Comparison of ENCODE assay signal across 12 cellular contexts in genomic region chr4:2096073-2096609, GRCh38.
"Had no signal": no experiment of that assay in that cellular context is flagged by ENCODE, and none has a peak within 500 bp of the region (broad histone marks: within the 10 kb centered on the region; RNA-seq: fewer than 3 reads in every experiment).

No MANE protein-coding gene starts in this region.

- H3K9me3 ChIP-seq: right lobe of liver, suprapubic skin, upper lobe of right lung had no signal

- DNase-seq: activated CD4-positive, alpha-beta memory T cell treated with anti-CD3 and anti-CD28 coated beads, Interleukin-2, amount 10 ng/mL, durations not matched to agents 7 days and 5 days; activated CD4-positive, alpha-beta T cell treated with anti-CD3 and anti-CD28 coated beads for 36 hours; activated gamma-delta T cell; activated T-cell treated with anti-CD3 and anti-CD28 coated beads, Interleukin-2, amount 50 U/mL, for 48 hours; esophagus squamous epithelium; foreskin fibroblast; left ventricle myocardium superior; stimulated activated naive CD4-positive, alpha-beta T cell treated with Interleukin-2 at 50 U/mL for 16 hours; upper lobe of right lung had no signal

- ATAC-seq: activated CD4-positive, alpha-beta T cell treated with anti-CD3 and anti-CD28 coated beads for 36 hours; left ventricle myocardium superior; right lobe of liver had no signal

- H3K36me3 ChIP-seq: esophagus squamous epithelium, right lobe of liver, suprapubic skin, upper lobe of right lung had no signal

- H3K27ac ChIP-seq: esophagus squamous epithelium, right lobe of liver, suprapubic skin, upper lobe of right lung, VCaP had no signal

- H3K27me3 ChIP-seq: esophagus squamous epithelium, right lobe of liver, suprapubic skin, upper lobe of right lung had no signal

- H3K4me3 ChIP-seq: esophagus squamous epithelium, right lobe of liver, suprapubic skin, upper lobe of right lung had no signal

- H3K4me1 ChIP-seq: esophagus squamous epithelium, suprapubic skin, upper lobe of right lung had no signal
